ENCODE assay signal across 8 cellular contexts in the genomic region with DNA sequence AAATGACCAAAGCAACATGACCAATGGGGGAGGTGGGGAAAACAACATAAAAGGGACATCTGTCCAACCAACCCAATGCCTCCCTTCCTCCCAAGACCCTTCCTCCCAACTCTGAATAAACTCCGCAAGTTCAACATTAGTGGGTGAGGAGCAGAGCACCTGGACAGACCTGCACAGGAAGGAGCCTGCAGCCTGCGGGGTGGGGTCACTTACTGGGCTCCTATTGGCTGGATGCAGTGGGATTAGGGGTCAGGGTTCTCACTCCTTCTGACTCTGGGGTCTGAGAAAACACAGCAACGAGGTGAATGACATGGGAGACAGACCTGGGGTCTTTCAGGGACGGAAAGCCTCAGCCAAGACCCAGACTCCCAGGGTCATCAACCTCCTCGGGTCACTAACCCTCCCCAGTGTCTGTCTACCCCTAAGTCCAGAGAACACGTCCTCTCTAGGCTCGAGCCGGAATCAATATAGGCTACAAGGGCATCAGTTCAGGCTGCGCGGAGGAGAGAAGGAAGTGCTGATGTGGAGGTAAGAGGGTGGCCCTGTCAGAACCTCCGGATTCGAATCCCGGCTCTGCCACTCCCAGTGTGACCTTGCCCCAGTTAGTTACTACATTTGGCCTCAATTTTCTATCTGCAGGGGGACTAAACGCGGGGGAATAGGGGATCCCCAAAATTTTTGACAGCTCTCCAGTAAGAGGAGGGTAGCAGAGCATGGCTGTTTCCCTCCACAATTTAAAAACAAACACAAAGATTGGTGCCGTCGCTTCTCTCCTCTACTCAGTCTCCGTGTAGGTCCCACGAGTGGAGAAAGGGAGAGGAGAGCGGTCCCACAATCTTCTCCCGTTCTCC. TPM values are rescaled to one million over a fixed set of nuclear protein-coding genes. Genes with fewer than 3 reads are reported as not detected.
DNase-seq lines count a peak whose midpoint lies in the region; ATAC-seq and TF ChIP-seq lines count a peak whose summit lies in the region.

No MANE protein-coding gene starts in this region.

- in situ Hi-C loops in IMR-90 (cut with MboI; ENCODE audit: low sequenced_read_pairs) = no loop called here

- no CpG with 5 or more reads among the region's 21 CpGs for WGBS in IMR-90 (ENCODE audit: extremely low coverage in 2 of 2, insufficient read length in 1 of 2), 2 experiments

- peak overlapping the region; percentile 36; the same call in 1 of the 2 replicates for H3K4me3 ChIP-seq in IMR-90 (ENCODE audit: insufficient read depth, low read depth, low read length)
- H3K4me3 ChIP-seq in iPS-18c (ENCODE audit: insufficient read depth, low read depth, low read length) = peak overlapping the region; percentile 74

- intact Hi-C loops in IMR-90 (cut with micrococcal nuclease) = no loop called here

- no peak overlapping the region for H3K27ac ChIP-seq in IMR-90 (ENCODE audit: insufficient read depth, low read length)

- H3K4me2 ChIP-seq in IMR-90 (ENCODE audit: low read depth, low read length) = peak overlapping the region; percentile 65; the same call in 1 of the 2 replicates

- no peak overlapping the region for H3K23ac ChIP-seq in IMR-90 (ENCODE audit: low read depth, low read length)

- no peak overlapping the region for H3K9ac ChIP-seq in IMR-90 (ENCODE audit: low read depth, low read length)

- H3K4me1 ChIP-seq in IMR-90 (ENCODE audit: control insufficient read depth, insufficient read depth, low read length) = no peaks in the 10 kb centered on the region

- no peak overlapping the region for H4K8ac ChIP-seq in IMR-90 (ENCODE audit: low read depth in 2 of 2, low read length in 2 of 2)

- H2BK20ac ChIP-seq in IMR-90 (ENCODE audit: low read depth, low read length) = no peak overlapping the region

- ATAC-seq in IMR-90 (ENCODE audit: low read depth) = no peak
- ATAC-seq in stimulated activated effector memory CD8-positive, alpha-beta T cell treated with anti-CD3 and anti-CD28 coated beads, Interleukin-12 subunit alpha, Interleukin-12 subunit beta, amount 100 ng/mL, for 72 hours = no peak
- ATAC-seq in GM18502 (IDR thresholded peaks at IDR 0.05; ENCODE audit: poor library complexity, unreplicated experiment) = no peak

- no peak for TF ChIP-seq RAD21 in IMR-90 (IDR thresholded peaks at IDR 0.05; ENCODE audit: low read length)

- no peaks in the 10 kb centered on the region for H3K9me1 ChIP-seq in IMR-90 (ENCODE audit: insufficient read depth, low read length)

- no peaks in the 10 kb centered on the region for H4K20me1 ChIP-seq in IMR-90 (ENCODE audit: insufficient read depth, low read length)

- H3K18ac ChIP-seq in IMR-90 (ENCODE audit: low read depth, low read length) = no peak overlapping the region

- peaks cover 62% of the 10 kb centered on the region for H3K27me3 ChIP-seq in IMR-90 (ENCODE audit: control insufficient read depth, insufficient read depth, low read length)

- H3K4ac ChIP-seq in IMR-90 (ENCODE audit: low read depth, low read length) = no peak overlapping the region

- H2AK9ac ChIP-seq in IMR-90 (replicated peaks; ENCODE audit: low read depth, low read length, poor library complexity) = no peak overlapping the region

- no peak overlapping the region for H3K14ac ChIP-seq in IMR-90 (replicated peaks; ENCODE audit: low read depth, low read length)

- no peak overlapping the region for H3K27ac Mint-ChIP-seq in activated naive CD8-positive, alpha-beta T cell treated with anti-CD3 and anti-CD28 coated beads for 36 hours
- peak overlapping the region; percentile 46 for H3K27ac Mint-ChIP-seq in stimulated activated effector memory CD8-positive, alpha-beta T cell treated with anti-CD3 and anti-CD28 coated beads, Interleukin-12 subunit alpha, Interleukin-12 subunit beta, amount 100 ng/mL, for 72 hours

- no peaks in the 10 kb centered on the region for H3K27me3 Mint-ChIP-seq in activated naive CD8-positive, alpha-beta T cell treated with anti-CD3 and anti-CD28 coated beads for 36 hours

- no peaks in the 10 kb centered on the region for H3K9me3 Mint-ChIP-seq in activated naive CD8-positive, alpha-beta T cell treated with anti-CD3 and anti-CD28 coated beads for 36 hours
- H3K9me3 Mint-ChIP-seq in stimulated activated effector memory CD8-positive, alpha-beta T cell treated with anti-CD3 and anti-CD28 coated beads, Interleukin-12 subunit alpha, Interleukin-12 subunit beta, amount 100 ng/mL, for 72 hours = no peaks in the 10 kb centered on the region

- H3K56ac ChIP-seq in IMR-90 (ENCODE audit: extremely low read depth, insufficient read depth, low read length) = no peak overlapping the region

- no peaks in the 10 kb centered on the region for H3K79me1 ChIP-seq in IMR-90 (ENCODE audit: low read depth in 1 of 2, low read length in 2 of 2)

- peak overlapping the region; percentile 73 for H3K4me3 Mint-ChIP-seq in activated naive CD8-positive, alpha-beta T cell treated with anti-CD3 and anti-CD28 coated beads for 36 hours
- H3K4me3 Mint-ChIP-seq in stimulated activated effector memory CD8-positive, alpha-beta T cell treated with anti-CD3 and anti-CD28 coated beads, Interleukin-12 subunit alpha, Interleukin-12 subunit beta, amount 100 ng/mL, for 72 hours = peak overlapping the region; percentile 75

- H2BK15ac ChIP-seq in IMR-90 (ENCODE audit: low read depth, low read length) = no peak overlapping the region

- no peak overlapping the region for H2AK5ac ChIP-seq in IMR-90 (ENCODE audit: low read depth, low read length)

- CTCF ChIA-PET in IMR-90 (lab: Yijun Ruan, JAX) = interaction anchor here (0.6 to 1.2 kb wide), 2 partner anchors 9 kb away, joined by 3 to 4 read pairs; no protein-coding TSS in a partner anchor
- CTCF ChIA-PET in HEK293T (lab: Yijun Ruan, JAX) = interaction anchor here (1.2 to 3.2 kb wide), 2 partner anchors 9 to 16 kb away, joined by 6 to 12 read pairs; no protein-coding TSS in a partner anchor

- dilution Hi-C loops in IMR-90 (cut with HindIII; ENCODE audit: low sequenced_read_pairs, unreplicated experiment) = no loop called here

- H3K9me3 ChIP-seq in IMR-90 (ENCODE audit: control insufficient read depth, insufficient read depth, low read length) (no peaks in the 10 kb centered on the region), iPS-18c (ENCODE audit: control insufficient read depth, insufficient read depth, low read length) (no peaks in the 10 kb centered on the region)

- H3K36me3 ChIP-seq in IMR-90 (ENCODE audit: control insufficient read depth, insufficient read depth, low read length) = no peaks in the 10 kb centered on the region

- no peak overlapping the region for H4K91ac ChIP-seq in IMR-90 (ENCODE audit: insufficient read depth, low read depth, low read length)

- no peaks in the 10 kb centered on the region for H3K36me3 Mint-ChIP-seq in activated naive CD8-positive, alpha-beta T cell treated with anti-CD3 and anti-CD28 coated beads for 36 hours
- H3K36me3 Mint-ChIP-seq in stimulated activated effector memory CD8-positive, alpha-beta T cell treated with anti-CD3 and anti-CD28 coated beads, Interleukin-12 subunit alpha, Interleukin-12 subunit beta, amount 100 ng/mL, for 72 hours = no peaks in the 10 kb centered on the region

- H2BK120ac ChIP-seq in IMR-90 (ENCODE audit: low read depth, low read length) = no peak overlapping the region

- peak overlapping the region; percentile 87 for H2AFZ ChIP-seq in IMR-90 (replicated peaks; ENCODE audit: low read length, poor library complexity)

- POLR2A ChIA-PET in IMR-90 (lab: Charles Lee; ENCODE audit: unreplicated experiment) (no interaction called here), HEK293T (lab: Yijun Ruan, JAX) (interaction anchor here (1.0 to 1.9 kb wide), 3 partner anchors 9 to 48 kb away, joined by 3 to 9 read pairs (median 4); a partner anchor contains a TSS)

- peaks cover 6% of the 10 kb centered on the region for H3K4me1 Mint-ChIP-seq in activated naive CD8-positive, alpha-beta T cell treated with anti-CD3 and anti-CD28 coated beads for 36 hours
- H3K4me1 Mint-ChIP-seq in stimulated activated effector memory CD8-positive, alpha-beta T cell treated with anti-CD3 and anti-CD28 coated beads, Interleukin-12 subunit alpha, Interleukin-12 subunit beta, amount 100 ng/mL, for 72 hours = peaks cover 19% of the 10 kb centered on the region

- TF ChIP-seq CTCF in IMR-90 (conservative IDR thresholded peaks at IDR 0.05; ENCODE audit: low read depth, low read length) = no peak

- DNase-seq in IMR-90 (no peak), HEK293T (ENCODE audit: extremely low spot score) (no peak), kidney tubule cell (ENCODE audit: low spot score) (no peak)
- DNase-seq in activated naive CD8-positive, alpha-beta T cell treated with anti-CD3 and anti-CD28 coated beads for 36 hours = no peak
- DNase-seq in stimulated activated effector memory CD8-positive, alpha-beta T cell treated with anti-CD3 and anti-CD28 coated beads, Interleukin-12 subunit alpha, Interleukin-12 subunit beta, amount 100 ng/mL, for 72 hours (ENCODE audit: low spot score in 2 of 2) = no peak
- DNase-seq in stimulated activated CD4-positive, alpha-beta T cell treated with anti-CD3 and anti-CD28 coated beads, Interleukin-4, amount 100 ng/mL, for 24 hours = no peak

- no peak for TF ChIP-seq POLR2A in IMR-90 (IDR thresholded peaks at IDR 0.05; ENCODE audit: low read depth, low read length)

- no TSS peak for BruUV-seq in IMR-90 (replicated peaks; lab: Mats Ljungman, UMichigan)

- H4K5ac ChIP-seq in IMR-90 (ENCODE audit: low read depth, low read length) = no peak overlapping the region

- no peak overlapping the region for H2BK5ac ChIP-seq in IMR-90 (ENCODE audit: low read depth, low read length, poor library complexity, severe bottlenecking)

RNA-seq across cellular contexts. Expression of a gene that starts 0.8 kb away (rescaled TPM):
- 0.36 and 0.56 TPM in 2 replicates for total RNA-seq in IMR-90 (2012; rRNA removed)
- 1.2 and 1.5 TPM in 2 replicates for polyA plus RNA-seq in IMR-90 (2012; rRNA removed)
- 0.63 and 1.0 TPM in 2 replicates for polyA plus RNA-seq in IMR-90 (2012; cell fraction: cytosol; rRNA removed)
- 2.1 and 2.8 TPM in 2 replicates for polyA plus RNA-seq in IMR-90 (2012; cell fraction: nucleus; rRNA removed; ENCODE audit: low replicate concordance)
- 1 to 10 TPM; 4.2 to 4.9 TPM for total RNA-seq in activated naive CD8-positive, alpha-beta T cell treated with anti-CD3 and anti-CD28 coated beads for 36 hours

RNA-seq across cellular contexts. Expression of a gene that starts 6.0 kb away (rescaled TPM):
- total RNA-seq in IMR-90 (2012; rRNA removed) = not detected in 2 replicates
- polyA plus RNA-seq in IMR-90 (2012; rRNA removed) = not detected in 2 replicates
- polyA plus RNA-seq in IMR-90 (2012; cell fraction: cytosol; rRNA removed) = not detected in 2 replicates
- not detected in 2 replicates for polyA plus RNA-seq in IMR-90 (2012; cell fraction: nucleus; rRNA removed; ENCODE audit: low replicate concordance)
- total RNA-seq in activated naive CD8-positive, alpha-beta T cell treated with anti-CD3 and anti-CD28 coated beads for 36 hours = not detected

RNA-seq across cellular contexts. Expression of a gene that starts 10.6 kb away (rescaled TPM):
- not detected in 2 replicates for total RNA-seq in IMR-90 (2012; rRNA removed)
- not detected in 2 replicates for polyA plus RNA-seq in IMR-90 (2012; rRNA removed)
- not detected in 2 replicates for polyA plus RNA-seq in IMR-90 (2012; cell fraction: cytosol; rRNA removed)
- 0.08 and 0.16 TPM in 2 replicates for polyA plus RNA-seq in IMR-90 (2012; cell fraction: nucleus; rRNA removed; ENCODE audit: low replicate concordance)
- total RNA-seq in activated naive CD8-positive, alpha-beta T cell treated with anti-CD3 and anti-CD28 coated beads for 36 hours = not detected

RNA-seq across cellular contexts. Expression of a gene that starts 18.1 kb away (rescaled TPM):
- total RNA-seq in IMR-90 (2012; rRNA removed) = not detected in 2 replicates
- polyA plus RNA-seq in IMR-90 (2012; rRNA removed) = not detected in 2 replicates
- not detected in 2 replicates for polyA plus RNA-seq in IMR-90 (2012; cell fraction: cytosol; rRNA removed)
- polyA plus RNA-seq in IMR-90 (2012; cell fraction: nucleus; rRNA removed; ENCODE audit: low replicate concordance) = not detected in 2 replicates
- not detected for total RNA-seq in activated naive CD8-positive, alpha-beta T cell treated with anti-CD3 and anti-CD28 coated beads for 36 hours

RNA-seq across cellular contexts. Expression of a gene that starts 24.9 kb away (rescaled TPM):
- not detected in 2 replicates for total RNA-seq in IMR-90 (2012; rRNA removed)
- polyA plus RNA-seq in IMR-90 (2012; rRNA removed) = not detected in 2 replicates
- not detected in 2 replicates for polyA plus RNA-seq in IMR-90 (2012; cell fraction: cytosol; rRNA removed)
- 0.12 TPM in 1 of 2 replicates, not detected in the other for polyA plus RNA-seq in IMR-90 (2012; cell fraction: nucleus; rRNA removed; ENCODE audit: low replicate concordance)
- under 1 TPM; 0.36 to 0.54 TPM for total RNA-seq in activated naive CD8-positive, alpha-beta T cell treated with anti-CD3 and anti-CD28 coated beads for 36 hours
